In genomic region chr9:121226186-121226585, GRCh38 we compare ENCODE assay signal across 1 cellular context.
TF ChIP-seq lines count a peak whose summit lies in the region.

No MANE protein-coding gene starts in this region.

TF ChIP-seq in K562, 482 proteins besides CTCF, POLR2A, EP300 and RAD21 (continued from another document):
- TF ChIP-seq ARID3B (CRISPR knock-in tag; IDR thresholded peaks at IDR 0.05; ENCODE audit: borderline replicate concordance) = no peak
- TF ChIP-seq IFI16 (CRISPR knock-in tag; IDR thresholded peaks at IDR 0.05) = no peak
